In the genomic region with DNA sequence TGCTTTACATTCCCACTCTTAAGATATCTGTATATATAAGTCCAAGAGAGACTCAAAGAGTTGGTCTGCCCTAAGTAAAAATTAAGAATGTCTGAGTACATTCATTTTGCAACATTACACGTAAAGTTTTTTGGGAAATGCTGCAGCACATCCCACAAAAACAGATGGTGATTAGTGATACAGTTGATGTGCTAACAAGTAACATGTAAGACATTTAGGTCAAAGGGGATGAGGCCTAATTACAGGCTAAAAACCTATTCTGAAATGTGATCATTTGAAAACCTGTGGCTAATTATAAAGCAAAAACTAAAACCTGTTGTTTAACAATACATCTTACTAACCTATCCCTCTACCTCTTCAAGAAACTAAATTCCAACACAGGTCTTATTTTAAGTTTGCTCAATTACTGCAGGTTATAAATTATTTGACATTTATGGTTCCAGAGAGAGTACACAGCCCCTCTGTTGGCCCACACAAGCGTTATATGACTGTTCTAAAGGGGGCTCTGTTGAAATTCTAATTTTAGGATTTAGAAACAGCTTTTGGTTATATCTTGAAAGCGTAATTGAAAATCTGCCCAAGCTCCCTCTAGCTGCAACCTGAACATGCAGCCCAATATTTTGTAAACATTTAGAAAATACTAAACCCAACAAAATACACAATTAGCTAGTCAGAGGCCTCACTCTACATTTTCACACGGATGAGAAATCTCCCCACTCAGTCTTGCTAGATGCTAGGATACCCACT, we compare ENCODE assay signal across 17 cellular contexts. TPM values are rescaled to one million over a fixed set of nuclear protein-coding genes. Genes with fewer than 3 reads are reported as not detected.
DNase-seq lines count a peak whose midpoint lies in the region; TF ChIP-seq lines count a peak whose summit lies in the region.
"Had no signal": no experiment of that assay in that cellular context is flagged by ENCODE, and none has a peak within 500 bp of the region (broad histone marks: within the 10 kb centered on the region; RNA-seq: fewer than 3 reads in every experiment).

No MANE protein-coding gene starts in this region.

- H3K4me3 ChIP-seq in Caco-2 (ENCODE audit: low read depth, low read length) (no peak overlapping the region), astrocyte of the cerebellum (ENCODE audit: low read depth, low read length) (no peak overlapping the region), retinal pigment epithelial cell (ENCODE audit: low read length) (no peak overlapping the region), Peyer's patch (no peak overlapping the region)
- H3K4me3 ChIP-seq: GM23338 had no signal

- H3K36me3 Mint-ChIP-seq in Caco-2 (ENCODE audit: insufficient read depth, unreplicated experiment) = peaks cover 66% of the 10 kb centered on the region

- H3K4me3 Mint-ChIP-seq in Caco-2 (ENCODE audit: unreplicated experiment) = no peak overlapping the region
- H3K4me3 Mint-ChIP-seq: activated CD4-positive, alpha-beta T cell treated with anti-CD3 and anti-CD28 coated beads, Interleukin-2, amount 10 ng/mL, durations not matched to agents 24 days and 14 days; activated T-cell treated with anti-CD3 and anti-CD28 coated beads, Interleukin-2, amount 50 U/mL, for 4 hours; CD14-positive monocyte; GM23338; T-helper 1 cell treated with Interleukin-12 subunit alpha and Interleukin-12 subunit beta and Interleukin-4 antibody, amounts not matched to agents 30 μg/mL and 1 μg/mL, for 36 hours had no signal

- H3K9me3 Mint-ChIP-seq in Caco-2 (ENCODE audit: unreplicated experiment) = no peaks in the 10 kb centered on the region
- H3K9me3 Mint-ChIP-seq: activated CD4-positive, alpha-beta T cell treated with anti-CD3 and anti-CD28 coated beads, Interleukin-2, amount 10 ng/mL, durations not matched to agents 24 days and 14 days; activated T-cell treated with anti-CD3 and anti-CD28 coated beads, Interleukin-2, amount 50 U/mL, for 4 hours; CD14-positive monocyte; GM23338; T-helper 1 cell treated with Interleukin-12 subunit alpha and Interleukin-12 subunit beta and Interleukin-4 antibody, amounts not matched to agents 30 μg/mL and 1 μg/mL, for 36 hours had no signal

- no peak for TF ChIP-seq POLR2A in Peyer's patch (IDR thresholded peaks at IDR 0.05)

- intact Hi-C loops in Caco-2 (cut with micrococcal nuclease; ENCODE audit: unreplicated experiment) = no loop called here

- peak overlapping the region in 2 of 4 donors; percentile 7 for H3K27ac ChIP-seq in Peyer's patch

- in situ Hi-C loops in astrocyte of the cerebellum (cut with HindIII; ENCODE audit: low sequenced_read_pairs) = no loop called here

- POLR2A ChIA-PET in Caco-2 (lab: Charles Lee) = no interaction called here

- no peaks in the 10 kb centered on the region for H3K9me3 ChIP-seq in Caco-2
- H3K9me3 ChIP-seq in Peyer's patch = no peaks in the 10 kb centered on the region

- TSS peak; percentile 35 for BruUV-seq in Caco-2 (replicated peaks; lab: Mats Ljungman, UMichigan)

- no peaks in the 10 kb centered on the region for H3K4me1 Mint-ChIP-seq in Caco-2 (ENCODE audit: low read depth, unreplicated experiment)
- H3K4me1 Mint-ChIP-seq: activated CD4-positive, alpha-beta T cell treated with anti-CD3 and anti-CD28 coated beads, Interleukin-2, amount 10 ng/mL, durations not matched to agents 24 days and 14 days; CD14-positive monocyte; GM23338 had no signal

- H3K36me3 ChIP-seq in Caco-2 (ENCODE audit: control insufficient read depth, insufficient read depth, low read length) (peaks cover 5% of the 10 kb centered on the region), Peyer's patch (peaks cover 0 to 60% (median 0%) of the 10 kb centered on the region in 3 donors)

- TF ChIP-seq CTCF in Caco-2 (IDR thresholded peaks at IDR 0.05; ENCODE audit: insufficient read depth in 1 of 2, low read depth in 1 of 2, low read length in 1 of 2, severe bottlenecking in 1 of 2, unreplicated experiment in 1 of 2) (no peak), astrocyte of the cerebellum (IDR thresholded peaks at IDR 0.05; ENCODE audit: low read depth, low read length, missing control alignments) (peak; percentile 19), retinal pigment epithelial cell (conservative IDR thresholded peaks at IDR 0.05; ENCODE audit: low read depth, low read length) (peak; percentile 25), Peyer's patch (IDR thresholded peaks at IDR 0.05) (peak in 1 of 6 experiments; percentile 4)

- DNase-seq in Caco-2 (no peak), astrocyte of the cerebellum (ENCODE audit: low read depth) (no peak), fibroblast of peridontal ligament (ENCODE audit: extremely low read depth) (peak; percentile 40), retinal pigment epithelial cell (ENCODE audit: low read depth) (no peak), OCI-M2 (lab: John Stamatoyannopoulos, UW; ENCODE audit: unreplicated experiment) (no peak), ureter (ENCODE audit: low spot score) (no peak), Peyer's patch (no peak), SKM-1 (lab: John Stamatoyannopoulos, UW; ENCODE audit: unreplicated experiment) (no peak)
- DNase-seq: activated CD4-positive, alpha-beta T cell treated with anti-CD3 and anti-CD28 coated beads, Interleukin-2, amount 10 ng/mL, durations not matched to agents 24 days and 14 days; activated T-cell treated with anti-CD3 and anti-CD28 coated beads, Interleukin-2, amount 50 U/mL, for 4 hours; KG1; NCI-H1436; NCI-H510A; stimulated activated CD4-positive, alpha-beta T cell treated with anti-CD3 and anti-CD28 coated beads, Interleukin-2, amount 100 ng/mL, for 48 hours had no signal

- H3K27me3 ChIP-seq in Caco-2 (replicated peaks; ENCODE audit: control insufficient read depth, insufficient read depth, low read length) (no peaks in the 10 kb centered on the region), Peyer's patch (no peaks in the 10 kb centered on the region)

- H3K4me1 ChIP-seq in Caco-2 = peaks cover 10% of the 10 kb centered on the region; the same call in 1 of the 2 replicates
- no peaks in the 10 kb centered on the region for H3K4me1 ChIP-seq in Peyer's patch

- CTCF ChIA-PET in Caco-2 (lab: Charles Lee) = no interaction called here

- peak overlapping the region; percentile 21 for H3K27ac Mint-ChIP-seq in Caco-2 (ENCODE audit: unreplicated experiment)
- H3K27ac Mint-ChIP-seq: activated CD4-positive, alpha-beta T cell treated with anti-CD3 and anti-CD28 coated beads, Interleukin-2, amount 10 ng/mL, durations not matched to agents 24 days and 14 days; GM23338; T-helper 1 cell treated with Interleukin-12 subunit alpha and Interleukin-12 subunit beta and Interleukin-4 antibody, amounts not matched to agents 30 μg/mL and 1 μg/mL, for 36 hours had no signal

- H3K27me3 Mint-ChIP-seq in Caco-2 (ENCODE audit: insufficient read depth, unreplicated experiment) = no peaks in the 10 kb centered on the region
- H3K27me3 Mint-ChIP-seq: activated CD4-positive, alpha-beta T cell treated with anti-CD3 and anti-CD28 coated beads, Interleukin-2, amount 10 ng/mL, durations not matched to agents 24 days and 14 days had no signal

RNA-seq across cellular contexts. Expression of gene BRAP, which starts 42.9 kb away (rescaled TPM):
- total RNA-seq in Caco-2 (2022) (24.4 and 24.6 TPM in 2 replicates), ureter (20.7 TPM), Peyer's patch (10 to 100 TPM; 12.3 to 28.1 (median 17.7) TPM)

RNA-seq across cellular contexts. Expression of gene ACAD10, which starts 43.0 kb away (rescaled TPM):
- total RNA-seq in Caco-2 (2022) (19.0 and 26.1 TPM in 2 replicates), ureter (43.6 TPM), Peyer's patch (100 to 1,000 TPM in 2 of 4 donors, 10 to 100 TPM in 2; 58.5 to 102 (median 80.6) TPM)

RNA-seq across cellular contexts. Expression of gene ATXN2, which starts 43.7 kb away (rescaled TPM):
- total RNA-seq in Caco-2 (2022) (78.5 and 79.2 TPM in 2 replicates), ureter (120 TPM), Peyer's patch (100 to 1,000 TPM in 1 of 4 donors, 10 to 100 TPM in 3; 35.9 to 111 (median 90.8) TPM)

Comparison
In these comparisons a context has a peak if more than half of its experiments do, and no peak if none do; other contexts are left out.
1. CTCF ChIP-seq: peak in astrocyte of the cerebellum (single experiment) and retinal pigment epithelial cell (single experiment); none in Caco-2 (0 of 2).